In the genomic region with DNA sequence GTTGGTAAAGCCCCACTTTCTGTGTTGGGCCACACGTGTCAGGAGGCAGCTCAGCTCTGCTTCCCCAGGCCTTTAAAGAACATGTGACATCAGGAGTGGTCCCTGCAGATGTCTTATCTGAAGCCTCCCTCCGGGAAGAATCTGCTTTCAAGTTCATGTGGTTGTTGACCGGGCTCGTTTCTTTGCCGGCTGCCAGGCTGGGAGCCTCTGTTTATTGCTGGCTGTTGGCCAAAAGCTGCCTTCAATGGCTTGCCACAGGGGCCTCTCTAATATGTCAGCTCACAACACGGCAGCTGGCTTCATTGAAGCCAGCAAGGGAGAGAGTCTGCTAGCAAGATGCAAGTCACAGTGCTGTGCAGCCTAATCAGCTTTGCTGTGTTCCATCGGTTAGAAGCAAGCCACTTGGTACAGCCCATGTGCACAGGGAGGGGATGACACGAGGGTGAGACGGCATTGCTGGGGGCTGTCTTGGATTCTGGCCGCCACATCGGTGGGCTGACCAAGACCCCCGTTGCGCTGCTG, we compare ENCODE assay signal across 2 cellular contexts.
A peak's percentile ranks its signal among the peaks of the same experiment; 100 is the strongest.
TF ChIP-seq lines count a peak whose summit lies in the region.

No MANE protein-coding gene starts in this region.

TF ChIP-seq in GM23338, 12 proteins besides CTCF, POLR2A, EP300 and RAD21 (continues in another document):
- TF ChIP-seq, protein P1, sequence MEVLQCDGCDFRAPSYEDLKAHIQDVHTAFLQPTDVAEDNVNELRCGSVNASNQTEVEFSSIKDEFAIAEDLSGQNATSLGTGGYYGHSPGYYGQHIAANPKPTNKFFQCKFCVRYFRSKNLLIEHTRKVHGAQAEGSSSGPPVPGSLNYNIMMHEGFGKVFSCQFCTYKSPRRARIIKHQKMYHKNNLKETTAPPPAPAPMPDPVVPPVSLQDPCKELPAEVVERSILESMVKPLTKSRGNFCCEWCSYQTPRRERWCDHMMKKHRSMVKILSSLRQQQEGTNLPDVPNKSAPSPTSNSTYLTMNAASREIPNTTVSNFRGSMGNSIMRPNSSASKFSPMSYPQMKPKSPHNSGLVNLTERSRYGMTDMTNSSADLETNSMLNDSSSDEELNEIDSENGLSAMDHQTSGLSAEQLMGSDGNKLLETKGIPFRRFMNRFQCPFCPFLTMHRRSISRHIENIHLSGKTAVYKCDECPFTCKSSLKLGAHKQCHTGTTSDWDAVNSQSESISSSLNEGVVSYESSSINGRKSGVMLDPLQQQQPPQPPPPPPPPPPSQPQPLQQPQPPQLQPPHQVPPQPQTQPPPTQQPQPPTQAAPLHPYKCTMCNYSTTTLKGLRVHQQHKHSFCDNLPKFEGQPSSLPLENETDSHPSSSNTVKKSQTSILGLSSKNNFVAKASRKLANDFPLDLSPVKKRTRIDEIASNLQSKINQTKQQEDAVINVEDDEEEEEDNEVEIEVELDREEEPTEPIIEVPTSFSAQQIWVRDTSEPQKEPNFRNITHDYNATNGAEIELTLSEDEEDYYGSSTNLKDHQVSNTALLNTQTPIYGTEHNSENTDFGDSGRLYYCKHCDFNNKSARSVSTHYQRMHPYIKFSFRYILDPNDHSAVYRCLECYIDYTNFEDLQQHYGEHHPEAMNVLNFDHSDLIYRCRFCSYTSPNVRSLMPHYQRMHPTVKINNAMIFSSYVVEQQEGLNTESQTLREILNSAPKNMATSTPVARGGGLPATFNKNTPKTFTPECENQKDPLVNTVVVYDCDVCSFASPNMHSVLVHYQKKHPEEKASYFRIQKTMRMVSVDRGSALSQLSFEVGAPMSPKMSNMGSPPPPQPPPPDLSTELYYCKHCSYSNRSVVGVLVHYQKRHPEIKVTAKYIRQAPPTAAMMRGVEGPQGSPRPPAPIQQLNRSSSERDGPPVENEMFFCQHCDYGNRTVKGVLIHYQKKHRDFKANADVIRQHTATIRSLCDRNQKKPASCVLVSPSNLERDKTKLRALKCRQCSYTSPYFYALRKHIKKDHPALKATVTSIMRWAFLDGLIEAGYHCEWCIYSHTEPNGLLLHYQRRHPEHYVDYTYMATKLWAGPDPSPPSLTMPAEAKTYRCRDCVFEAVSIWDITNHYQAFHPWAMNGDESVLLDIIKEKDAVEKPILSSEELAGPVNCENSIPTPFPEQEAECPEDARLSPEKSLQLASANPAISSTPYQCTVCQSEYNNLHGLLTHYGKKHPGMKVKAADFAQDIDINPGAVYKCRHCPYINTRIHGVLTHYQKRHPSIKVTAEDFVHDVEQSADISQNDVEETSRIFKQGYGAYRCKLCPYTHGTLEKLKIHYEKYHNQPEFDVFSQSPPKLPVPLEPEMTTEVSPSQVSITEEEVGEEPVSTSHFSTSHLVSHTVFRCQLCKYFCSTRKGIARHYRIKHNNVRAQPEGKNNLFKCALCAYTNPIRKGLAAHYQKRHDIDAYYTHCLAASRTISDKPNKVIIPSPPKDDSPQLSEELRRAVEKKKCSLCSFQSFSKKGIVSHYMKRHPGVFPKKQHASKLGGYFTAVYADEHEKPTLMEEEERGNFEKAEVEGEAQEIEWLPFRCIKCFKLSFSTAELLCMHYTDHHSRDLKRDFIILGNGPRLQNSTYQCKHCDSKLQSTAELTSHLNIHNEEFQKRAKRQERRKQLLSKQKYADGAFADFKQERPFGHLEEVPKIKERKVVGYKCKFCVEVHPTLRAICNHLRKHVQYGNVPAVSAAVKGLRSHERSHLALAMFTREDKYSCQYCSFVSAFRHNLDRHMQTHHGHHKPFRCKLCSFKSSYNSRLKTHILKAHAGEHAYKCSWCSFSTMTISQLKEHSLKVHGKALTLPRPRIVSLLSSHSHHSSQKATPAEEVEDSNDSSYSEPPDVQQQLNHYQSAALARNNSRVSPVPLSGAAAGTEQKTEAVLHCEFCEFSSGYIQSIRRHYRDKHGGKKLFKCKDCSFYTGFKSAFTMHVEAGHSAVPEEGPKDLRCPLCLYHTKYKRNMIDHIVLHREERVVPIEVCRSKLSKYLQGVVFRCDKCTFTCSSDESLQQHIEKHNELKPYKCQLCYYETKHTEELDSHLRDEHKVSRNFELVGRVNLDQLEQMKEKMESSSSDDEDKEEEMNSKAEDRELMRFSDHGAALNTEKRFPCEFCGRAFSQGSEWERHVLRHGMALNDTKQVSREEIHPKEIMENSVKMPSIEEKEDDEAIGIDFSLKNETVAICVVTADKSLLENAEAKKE (CRISPR knock-in tag; IDR thresholded peaks at IDR 0.05) = no peak
- TF ChIP-seq NANOG (IDR thresholded peaks at IDR 0.05; ENCODE audit: borderline replicate concordance) (no peak), EZH2 (IDR thresholded peaks at IDR 0.05; ENCODE audit: low read depth, unreplicated experiment) (no peak), STAT1 (IDR thresholded peaks at IDR 0.05; ENCODE audit: unreplicated experiment) (no peak), ZNF114 (CRISPR knock-in tag; IDR thresholded peaks at IDR 0.05) (no peak), ZNF331 (CRISPR knock-in tag; IDR thresholded peaks at IDR 0.05; ENCODE audit: low read depth) (no peak), CREB1 (CRISPR knock-in tag; IDR thresholded peaks at IDR 0.05; ENCODE audit: low read depth) (no peak)
- TF ChIP-seq, protein P2, sequence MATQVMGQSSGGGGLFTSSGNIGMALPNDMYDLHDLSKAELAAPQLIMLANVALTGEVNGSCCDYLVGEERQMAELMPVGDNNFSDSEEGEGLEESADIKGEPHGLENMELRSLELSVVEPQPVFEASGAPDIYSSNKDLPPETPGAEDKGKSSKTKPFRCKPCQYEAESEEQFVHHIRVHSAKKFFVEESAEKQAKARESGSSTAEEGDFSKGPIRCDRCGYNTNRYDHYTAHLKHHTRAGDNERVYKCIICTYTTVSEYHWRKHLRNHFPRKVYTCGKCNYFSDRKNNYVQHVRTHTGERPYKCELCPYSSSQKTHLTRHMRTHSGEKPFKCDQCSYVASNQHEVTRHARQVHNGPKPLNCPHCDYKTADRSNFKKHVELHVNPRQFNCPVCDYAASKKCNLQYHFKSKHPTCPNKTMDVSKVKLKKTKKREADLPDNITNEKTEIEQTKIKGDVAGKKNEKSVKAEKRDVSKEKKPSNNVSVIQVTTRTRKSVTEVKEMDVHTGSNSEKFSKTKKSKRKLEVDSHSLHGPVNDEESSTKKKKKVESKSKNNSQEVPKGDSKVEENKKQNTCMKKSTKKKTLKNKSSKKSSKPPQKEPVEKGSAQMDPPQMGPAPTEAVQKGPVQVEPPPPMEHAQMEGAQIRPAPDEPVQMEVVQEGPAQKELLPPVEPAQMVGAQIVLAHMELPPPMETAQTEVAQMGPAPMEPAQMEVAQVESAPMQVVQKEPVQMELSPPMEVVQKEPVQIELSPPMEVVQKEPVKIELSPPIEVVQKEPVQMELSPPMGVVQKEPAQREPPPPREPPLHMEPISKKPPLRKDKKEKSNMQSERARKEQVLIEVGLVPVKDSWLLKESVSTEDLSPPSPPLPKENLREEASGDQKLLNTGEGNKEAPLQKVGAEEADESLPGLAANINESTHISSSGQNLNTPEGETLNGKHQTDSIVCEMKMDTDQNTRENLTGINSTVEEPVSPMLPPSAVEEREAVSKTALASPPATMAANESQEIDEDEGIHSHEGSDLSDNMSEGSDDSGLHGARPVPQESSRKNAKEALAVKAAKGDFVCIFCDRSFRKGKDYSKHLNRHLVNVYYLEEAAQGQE (IDR thresholded peaks at IDR 0.05; ENCODE audit: unreplicated experiment) = no peak
- TF ChIP-seq, protein P3, sequence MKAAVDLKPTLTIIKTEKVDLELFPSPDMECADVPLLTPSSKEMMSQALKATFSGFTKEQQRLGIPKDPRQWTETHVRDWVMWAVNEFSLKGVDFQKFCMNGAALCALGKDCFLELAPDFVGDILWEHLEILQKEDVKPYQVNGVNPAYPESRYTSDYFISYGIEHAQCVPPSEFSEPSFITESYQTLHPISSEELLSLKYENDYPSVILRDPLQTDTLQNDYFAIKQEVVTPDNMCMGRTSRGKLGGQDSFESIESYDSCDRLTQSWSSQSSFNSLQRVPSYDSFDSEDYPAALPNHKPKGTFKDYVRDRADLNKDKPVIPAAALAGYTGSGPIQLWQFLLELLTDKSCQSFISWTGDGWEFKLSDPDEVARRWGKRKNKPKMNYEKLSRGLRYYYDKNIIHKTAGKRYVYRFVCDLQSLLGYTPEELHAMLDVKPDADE (IDR thresholded peaks at IDR 0.05) = no peak

TF ChIP-seq in H1, 55 proteins besides CTCF, POLR2A, EP300 and RAD21:
- TF ChIP-seq, protein P4, sequence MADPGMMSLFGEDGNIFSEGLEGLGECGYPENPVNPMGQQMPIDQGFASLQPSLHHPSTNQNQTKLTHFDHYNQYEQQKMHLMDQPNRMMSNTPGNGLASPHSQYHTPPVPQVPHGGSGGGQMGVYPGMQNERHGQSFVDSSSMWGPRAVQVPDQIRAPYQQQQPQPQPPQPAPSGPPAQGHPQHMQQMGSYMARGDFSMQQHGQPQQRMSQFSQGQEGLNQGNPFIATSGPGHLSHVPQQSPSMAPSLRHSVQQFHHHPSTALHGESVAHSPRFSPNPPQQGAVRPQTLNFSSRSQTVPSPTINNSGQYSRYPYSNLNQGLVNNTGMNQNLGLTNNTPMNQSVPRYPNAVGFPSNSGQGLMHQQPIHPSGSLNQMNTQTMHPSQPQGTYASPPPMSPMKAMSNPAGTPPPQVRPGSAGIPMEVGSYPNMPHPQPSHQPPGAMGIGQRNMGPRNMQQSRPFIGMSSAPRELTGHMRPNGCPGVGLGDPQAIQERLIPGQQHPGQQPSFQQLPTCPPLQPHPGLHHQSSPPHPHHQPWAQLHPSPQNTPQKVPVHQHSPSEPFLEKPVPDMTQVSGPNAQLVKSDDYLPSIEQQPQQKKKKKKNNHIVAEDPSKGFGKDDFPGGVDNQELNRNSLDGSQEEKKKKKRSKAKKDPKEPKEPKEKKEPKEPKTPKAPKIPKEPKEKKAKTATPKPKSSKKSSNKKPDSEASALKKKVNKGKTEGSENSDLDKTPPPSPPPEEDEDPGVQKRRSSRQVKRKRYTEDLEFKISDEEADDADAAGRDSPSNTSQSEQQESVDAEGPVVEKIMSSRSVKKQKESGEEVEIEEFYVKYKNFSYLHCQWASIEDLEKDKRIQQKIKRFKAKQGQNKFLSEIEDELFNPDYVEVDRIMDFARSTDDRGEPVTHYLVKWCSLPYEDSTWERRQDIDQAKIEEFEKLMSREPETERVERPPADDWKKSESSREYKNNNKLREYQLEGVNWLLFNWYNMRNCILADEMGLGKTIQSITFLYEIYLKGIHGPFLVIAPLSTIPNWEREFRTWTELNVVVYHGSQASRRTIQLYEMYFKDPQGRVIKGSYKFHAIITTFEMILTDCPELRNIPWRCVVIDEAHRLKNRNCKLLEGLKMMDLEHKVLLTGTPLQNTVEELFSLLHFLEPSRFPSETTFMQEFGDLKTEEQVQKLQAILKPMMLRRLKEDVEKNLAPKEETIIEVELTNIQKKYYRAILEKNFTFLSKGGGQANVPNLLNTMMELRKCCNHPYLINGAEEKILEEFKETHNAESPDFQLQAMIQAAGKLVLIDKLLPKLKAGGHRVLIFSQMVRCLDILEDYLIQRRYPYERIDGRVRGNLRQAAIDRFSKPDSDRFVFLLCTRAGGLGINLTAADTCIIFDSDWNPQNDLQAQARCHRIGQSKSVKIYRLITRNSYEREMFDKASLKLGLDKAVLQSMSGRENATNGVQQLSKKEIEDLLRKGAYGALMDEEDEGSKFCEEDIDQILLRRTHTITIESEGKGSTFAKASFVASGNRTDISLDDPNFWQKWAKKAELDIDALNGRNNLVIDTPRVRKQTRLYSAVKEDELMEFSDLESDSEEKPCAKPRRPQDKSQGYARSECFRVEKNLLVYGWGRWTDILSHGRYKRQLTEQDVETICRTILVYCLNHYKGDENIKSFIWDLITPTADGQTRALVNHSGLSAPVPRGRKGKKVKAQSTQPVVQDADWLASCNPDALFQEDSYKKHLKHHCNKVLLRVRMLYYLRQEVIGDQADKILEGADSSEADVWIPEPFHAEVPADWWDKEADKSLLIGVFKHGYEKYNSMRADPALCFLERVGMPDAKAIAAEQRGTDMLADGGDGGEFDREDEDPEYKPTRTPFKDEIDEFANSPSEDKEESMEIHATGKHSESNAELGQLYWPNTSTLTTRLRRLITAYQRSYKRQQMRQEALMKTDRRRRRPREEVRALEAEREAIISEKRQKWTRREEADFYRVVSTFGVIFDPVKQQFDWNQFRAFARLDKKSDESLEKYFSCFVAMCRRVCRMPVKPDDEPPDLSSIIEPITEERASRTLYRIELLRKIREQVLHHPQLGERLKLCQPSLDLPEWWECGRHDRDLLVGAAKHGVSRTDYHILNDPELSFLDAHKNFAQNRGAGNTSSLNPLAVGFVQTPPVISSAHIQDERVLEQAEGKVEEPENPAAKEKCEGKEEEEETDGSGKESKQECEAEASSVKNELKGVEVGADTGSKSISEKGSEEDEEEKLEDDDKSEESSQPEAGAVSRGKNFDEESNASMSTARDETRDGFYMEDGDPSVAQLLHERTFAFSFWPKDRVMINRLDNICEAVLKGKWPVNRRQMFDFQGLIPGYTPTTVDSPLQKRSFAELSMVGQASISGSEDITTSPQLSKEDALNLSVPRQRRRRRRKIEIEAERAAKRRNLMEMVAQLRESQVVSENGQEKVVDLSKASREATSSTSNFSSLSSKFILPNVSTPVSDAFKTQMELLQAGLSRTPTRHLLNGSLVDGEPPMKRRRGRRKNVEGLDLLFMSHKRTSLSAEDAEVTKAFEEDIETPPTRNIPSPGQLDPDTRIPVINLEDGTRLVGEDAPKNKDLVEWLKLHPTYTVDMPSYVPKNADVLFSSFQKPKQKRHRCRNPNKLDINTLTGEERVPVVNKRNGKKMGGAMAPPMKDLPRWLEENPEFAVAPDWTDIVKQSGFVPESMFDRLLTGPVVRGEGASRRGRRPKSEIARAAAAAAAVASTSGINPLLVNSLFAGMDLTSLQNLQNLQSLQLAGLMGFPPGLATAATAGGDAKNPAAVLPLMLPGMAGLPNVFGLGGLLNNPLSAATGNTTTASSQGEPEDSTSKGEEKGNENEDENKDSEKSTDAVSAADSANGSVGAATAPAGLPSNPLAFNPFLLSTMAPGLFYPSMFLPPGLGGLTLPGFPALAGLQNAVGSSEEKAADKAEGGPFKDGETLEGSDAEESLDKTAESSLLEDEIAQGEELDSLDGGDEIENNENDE (IDR thresholded peaks at IDR 0.05; ENCODE audit: insufficient replicate concordance, low read length) = no peak
- TF ChIP-seq TAF1 (IDR thresholded peaks at IDR 0.05; ENCODE audit: low read depth, low read length) (no peak), POLR2AphosphoS5 (IDR thresholded peaks at IDR 0.05; ENCODE audit: low read depth, low read length) (no peak), TEAD4 (IDR thresholded peaks at IDR 0.05; ENCODE audit: low read depth, low read length) (no peak), SP4 (IDR thresholded peaks at IDR 0.05; ENCODE audit: low read length) (no peak)
- TF ChIP-seq, protein P5, sequence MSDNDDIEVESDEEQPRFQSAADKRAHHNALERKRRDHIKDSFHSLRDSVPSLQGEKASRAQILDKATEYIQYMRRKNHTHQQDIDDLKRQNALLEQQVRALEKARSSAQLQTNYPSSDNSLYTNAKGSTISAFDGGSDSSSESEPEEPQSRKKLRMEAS (IDR thresholded peaks at IDR 0.05) = 0 out of 2 replicates have a peak, but pooled peaks have one; percentile 22
